In the genomic region with DNA sequence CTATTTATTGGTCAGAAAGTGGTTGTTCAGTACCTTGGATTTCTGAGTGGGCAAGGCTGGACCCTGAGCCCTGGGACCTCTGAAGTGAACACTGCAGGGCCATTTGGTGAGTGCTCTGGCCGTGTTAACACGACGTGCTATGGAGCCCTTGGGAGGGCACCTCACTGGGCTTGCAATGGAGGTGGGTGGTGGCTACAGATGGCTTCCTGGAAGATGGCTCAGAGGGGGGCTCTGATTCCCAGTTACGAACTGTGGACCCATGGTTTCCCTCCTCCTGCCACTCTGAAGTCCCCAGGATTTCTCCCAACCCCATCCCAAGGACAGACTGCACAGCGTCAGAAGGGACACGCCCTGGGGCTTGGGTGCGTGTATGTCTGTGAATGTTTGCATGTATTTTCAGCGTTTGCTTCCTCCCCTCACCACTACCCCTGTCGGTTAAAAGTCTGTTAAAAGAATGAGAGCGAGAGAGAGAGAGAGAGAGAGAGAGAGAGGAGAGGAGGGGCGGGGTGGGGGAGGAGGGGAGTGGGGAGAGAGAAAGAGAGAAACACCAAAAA, we compare ENCODE assay signal across 8 cellular contexts. TPM values are rescaled to one million over a fixed set of nuclear protein-coding genes. Genes with fewer than 3 reads are reported as not detected.
DNase-seq lines count a peak whose midpoint lies in the region; ATAC-seq and TF ChIP-seq lines count a peak whose summit lies in the region.

No MANE protein-coding gene starts in this region.

- H3K4me3 ChIP-seq in lower lobe of right lung (no peak overlapping the region), right cardiac atrium (ENCODE audit: low read length) (no peak overlapping the region), lower leg skin (ENCODE audit: low read depth, poor library complexity, severe bottlenecking) (no peak overlapping the region)

- peak; percentile 77 for DNase-seq in NCI-H460 (ENCODE audit: extremely low read depth, low read depth)
- no peak for DNase-seq in lower lobe of right lung
- DNase-seq in NCI-H1092 treated with DMSO at 0.1 percent for 48 hours (lab: John Stamatoyannopoulos, UW): no peak
- DNase-seq in right cardiac atrium: no peak
- no peak for DNase-seq in lower leg skin (ENCODE audit: low spot score in 2 of 2)
- DNase-seq in hypothalamus (lab: John Stamatoyannopoulos, UW): no peak

- peak; percentile 40 for ATAC-seq in GM18502 (IDR thresholded peaks at IDR 0.05; ENCODE audit: poor library complexity, unreplicated experiment)
- ATAC-seq in GM21723 (IDR thresholded peaks at IDR 0.05; ENCODE audit: unreplicated experiment): peak; percentile 29
- peak in 1 of 2 donors; percentile 23 for ATAC-seq in lower lobe of right lung
- ATAC-seq in right cardiac atrium: no peak

- no peaks in the 10 kb centered on the region for H3K27me3 ChIP-seq in lower lobe of right lung (ENCODE audit: low read depth)
- no peaks in the 10 kb centered on the region for H3K27me3 ChIP-seq in right cardiac atrium (ENCODE audit: control insufficient read depth, insufficient read depth)

- H3K36me3 ChIP-seq in lower lobe of right lung: no peaks in the 10 kb centered on the region

- H3K27ac ChIP-seq in lower lobe of right lung (peak overlapping the region; percentile 14), right cardiac atrium (ENCODE audit: low read length) (no peak overlapping the region)

- WGBS in right cardiac atrium: 65% methylated on average over 11 of the region's 11 CpGs
- WGBS in lower leg skin, 2 donors: 51 to 65% methylated on average over 11 of the region's 11 CpGs

- intact Hi-C loops in lower lobe of right lung (cut with DNase I): no loop called here
- intact Hi-C loops in right cardiac atrium (cut with DNase I): no loop called here
- intact Hi-C loops in lower leg skin (cut with DNase I; ENCODE audit: low total_unique reads): no loop called here

- H3K4me1 ChIP-seq in lower lobe of right lung (no peaks in the 10 kb centered on the region), right cardiac atrium (ENCODE audit: control insufficient read depth, insufficient read depth, low read length) (no peaks in the 10 kb centered on the region)

- no peak for TF ChIP-seq POLR2A in lower leg skin (IDR thresholded peaks at IDR 0.05)

- TF ChIP-seq CTCF in lower lobe of right lung (IDR thresholded peaks at IDR 0.05) (no peak), lower leg skin (IDR thresholded peaks at IDR 0.05) (no peak)

- H3K9me3 ChIP-seq in lower lobe of right lung: no peaks in the 10 kb centered on the region
- no peaks in the 10 kb centered on the region for H3K9me3 ChIP-seq in right cardiac atrium (ENCODE audit: control insufficient read depth, low read length)

RNA-seq across cellular contexts. Expression of gene RHOH, which starts 3.7 kb away (rescaled TPM):
- 3.9 and 7.3 TPM in 2 replicates for total RNA-seq in NCI-H460 (2014; rRNA removed; shearing (Covaris generic))
- 0.90 and 2.6 TPM in 2 replicates for polyA plus RNA-seq in NCI-H460 (2014; cell fraction: nucleus; rRNA removed)
- total RNA-seq in lower lobe of right lung (9.2 TPM), right cardiac atrium (1 to 10 TPM in 1 of 4 donors, under 1 TPM in 3; 0.29 to 1.0 (median 0.47) TPM), lower leg skin (1 to 10 TPM in 3 of 4 donors, not detected in 1; 1.5 to 3.4 (median 2.2) TPM)
- polyA plus RNA-seq in right cardiac atrium: 0.07 TPM

Comparison
In these comparisons a context has a peak if more than half of its experiments do, and no peak if none do; other contexts are left out.
1. ATAC-seq: peak in GM18502 (single experiment) and GM21723 (single experiment); none in right cardiac atrium (0 of 2).